8 cellular contexts compared by ENCODE assay signal in genomic region chrX:130024127-130024526, GRCh38. TPM values are rescaled to one million over a fixed set of nuclear protein-coding genes. Genes with fewer than 3 reads are reported as not detected.
DNase-seq lines count a peak whose midpoint lies in the region; ATAC-seq and TF ChIP-seq lines count a peak whose summit lies in the region.

No MANE protein-coding gene starts in this region.

- no peaks in the 10 kb centered on the region for H3K9me3 Mint-ChIP-seq in CD4-positive, CD25-positive, alpha-beta regulatory T cell
- no peaks in the 10 kb centered on the region for H3K9me3 Mint-ChIP-seq in glutamatergic neuron (ENCODE audit: unreplicated experiment)

- 0 to 17% (median 9%) methylated on average over 7 to 9 of the region's 9 CpGs for WGBS in spleen, 5 donors

- H3K4me3 ChIP-seq in CD4-positive, CD25-positive, alpha-beta regulatory T cell (ENCODE audit: low read depth, low read length), result no peak overlapping the region
- H3K4me3 ChIP-seq in spleen, result peak overlapping the region in 1 of 8 donors; percentile 33

- no peaks in the 10 kb centered on the region for H3K9me3 ChIP-seq in CD4-positive, CD25-positive, alpha-beta regulatory T cell (ENCODE audit: control insufficient read depth in 2 of 2, low read length in 2 of 2)
- H3K9me3 ChIP-seq in spleen, result no peaks in the 10 kb centered on the region

- H3K4me3 Mint-ChIP-seq in CD4-positive, CD25-positive, alpha-beta regulatory T cell, result peak overlapping the region; percentile 6 to 54 (median 36)
- H3K4me3 Mint-ChIP-seq in glutamatergic neuron (ENCODE audit: unreplicated experiment), result no peak overlapping the region

- H3K36me3 ChIP-seq in CD4-positive, CD25-positive, alpha-beta regulatory T cell (ENCODE audit: control insufficient read depth, insufficient read depth, low read length), result peaks cover 18% of the 10 kb centered on the region
- peaks cover 0 to 73% (median 9%) of the 10 kb centered on the region in 6 donors for H3K36me3 ChIP-seq in spleen

- intact Hi-C loops in spleen (cut with DNase I; ENCODE audit: low total_unique reads), result no loop called here

- H3K27me3 ChIP-seq in CD4-positive, CD25-positive, alpha-beta regulatory T cell (ENCODE audit: control insufficient read depth, insufficient read depth, low read length), result no peaks in the 10 kb centered on the region
- H3K27me3 ChIP-seq in spleen (replicated peaks in 1 of 7), result no peaks in the 10 kb centered on the region

- no peak for TF ChIP-seq CTCF in glutamatergic neuron (IDR thresholded peaks at IDR 0.05; ENCODE audit: partially characterized antibody, unreplicated experiment)
- TF ChIP-seq CTCF in spleen (IDR thresholded peaks at IDR 0.05 in 8 of 11, conservative IDR thresholded peaks at IDR 0.05 in 3 of 11), result peak in 3 of 11 experiments; percentile 23 to 30 (median 29)

- peak; percentile 94 to 99 for ATAC-seq in CD4-positive, CD25-positive, alpha-beta regulatory T cell (ENCODE audit: low read depth in 2 of 2)
- peak; percentile 99 for ATAC-seq in GM19372 (IDR thresholded peaks at IDR 0.05; ENCODE audit: low read depth, unreplicated experiment)
- ATAC-seq in HG03342 (IDR thresholded peaks at IDR 0.05; ENCODE audit: unreplicated experiment), result peak; percentile 99

- H3K4me1 Mint-ChIP-seq in CD4-positive, CD25-positive, alpha-beta regulatory T cell, result peaks cover 0 to 16% (median 7%) of the 10 kb centered on the region in 4 donors
- H3K4me1 Mint-ChIP-seq in glutamatergic neuron (ENCODE audit: low read depth, unreplicated experiment), result no peaks in the 10 kb centered on the region

- no peaks in the 10 kb centered on the region for H3K36me3 Mint-ChIP-seq in CD4-positive, CD25-positive, alpha-beta regulatory T cell
- H3K36me3 Mint-ChIP-seq in glutamatergic neuron (ENCODE audit: unreplicated experiment), result no peaks in the 10 kb centered on the region

- TF ChIP-seq POLR2A in Raji (IDR thresholded peaks at IDR 0.05; ENCODE audit: insufficient read depth, low read depth, low read length), result peak; percentile 37; the same call in 1 of the 2 replicates
- no peak for TF ChIP-seq POLR2A in spleen (IDR thresholded peaks at IDR 0.05)

- H3K4me1 ChIP-seq in CD4-positive, CD25-positive, alpha-beta regulatory T cell (ENCODE audit: control insufficient read depth, insufficient read depth, low read length, poor library complexity, severe bottlenecking), result peaks cover 12% of the 10 kb centered on the region
- peaks cover 4 to 22% (median 8%) of the 10 kb centered on the region in 6 donors for H3K4me1 ChIP-seq in spleen

- peak overlapping the region in 2 of 3 donors; percentile 18 to 85 for H3K27ac Mint-ChIP-seq in CD4-positive, CD25-positive, alpha-beta regulatory T cell
- H3K27ac Mint-ChIP-seq in glutamatergic neuron (ENCODE audit: unreplicated experiment), result no peak overlapping the region

- peak overlapping the region; percentile 63 for H3K27ac ChIP-seq in CD4-positive, CD25-positive, alpha-beta regulatory T cell (ENCODE audit: insufficient read depth, low read length, poor library complexity, severe bottlenecking)
- H3K27ac ChIP-seq in spleen, result peak overlapping the region in 7 of 8 donors; percentile 23 to 79 (median 62)

- no peaks in the 10 kb centered on the region for H3K27me3 Mint-ChIP-seq in CD4-positive, CD25-positive, alpha-beta regulatory T cell
- H3K27me3 Mint-ChIP-seq in glutamatergic neuron (ENCODE audit: unreplicated experiment), result no peaks in the 10 kb centered on the region

- peak; percentile 71 to 94 (median 84) for DNase-seq in CD4-positive, CD25-positive, alpha-beta regulatory T cell
- DNase-seq in activated effector memory CD4-positive, alpha-beta T cell treated with Interleukin-2 at 50 U/mL for 16 hours, result peak; percentile 78
- peak; percentile 28 for DNase-seq in glutamatergic neuron
- peak; percentile 93 for DNase-seq in spleen
- DNase-seq in NCI-H2107 (lab: John Stamatoyannopoulos, UW), result no peak

RNA-seq across cellular contexts. Expression of gene BCORL1, which starts 41.7 kb away (rescaled TPM):
- total RNA-seq in CD4-positive, CD25-positive, alpha-beta regulatory T cell, result 5.5 TPM
- 1 to 10 TPM in 2 of 4 donors, under 1 TPM in 2; 0.13 to 2.0 (median 1.0) TPM for polyA plus RNA-seq in CD4-positive, CD25-positive, alpha-beta regulatory T cell
- total RNA-seq in glutamatergic neuron (ENCODE audit: unreplicated experiment), result 14.7 TPM
- total RNA-seq in spleen, result 10 to 100 TPM in 5 of 7 donors, 1 to 10 TPM in 2; 6.5 to 18.1 (median 16.6) TPM
- 1 to 10 TPM in 1 of 3 donors, under 1 TPM in 2; 0.85 to 3.5 (median 0.86) TPM for polyA plus RNA-seq in spleen
